ENCODE assay signal across 14 cellular contexts in genomic region chr16:46612121-46612520, GRCh38. TPM values are rescaled to one million over a fixed set of nuclear protein-coding genes. Genes with fewer than 3 reads are reported as not detected.
A peak's percentile ranks its signal among the peaks of the same experiment; 100 is the strongest.
DNase-seq lines count a peak whose midpoint lies in the region; ATAC-seq, FAIRE-seq and TF ChIP-seq lines count a peak whose summit lies in the region.
"Had no signal": no experiment of that assay in that cellular context is flagged by ENCODE, and none has a peak within 500 bp of the region (broad histone marks: within the 10 kb centered on the region; RNA-seq: fewer than 3 reads in every experiment).

No MANE protein-coding gene starts in this region.

- peak overlapping the region; percentile 34 for H2AFZ ChIP-seq in MM.1S (ENCODE audit: low read length)
- H2AFZ ChIP-seq in PC-9: no peak overlapping the region

- H3K79me2 ChIP-seq in MM.1S (ENCODE audit: low read length) (peaks cover 81% of the 10 kb centered on the region), PC-9 (ENCODE audit: low read depth) (no peaks in the 10 kb centered on the region)

- H3K4me3 ChIP-seq in MM.1S (ENCODE audit: low read length): peak overlapping the region; percentile 41
- no peak overlapping the region for H3K4me3 ChIP-seq in PC-9
- no peak overlapping the region for H3K4me3 ChIP-seq in WERI-Rb-1 (ENCODE audit: low read depth, low read length)
- H3K4me3 ChIP-seq: BLaER1 had no signal

- intact Hi-C loops in PC-9 (cut with micrococcal nuclease; ENCODE audit: unreplicated experiment): loop anchor here (5.0 kb wide), 1 partner anchor 60 kb away; no protein-coding TSS in a partner anchor

- peaks cover 30% of the 10 kb centered on the region for H3K4me1 ChIP-seq in MM.1S (ENCODE audit: low read length)
- no peaks in the 10 kb centered on the region for H3K4me1 ChIP-seq in PC-9 (replicated peaks; ENCODE audit: insufficient read depth)
- H3K4me1 ChIP-seq: BLaER1 had no signal

- POLR2A ChIA-PET in GM10248 (lab: Yijun Ruan, JAX): no interaction called here
- POLR2A ChIA-PET in PC-9 (lab: Charles Lee; ENCODE audit: unreplicated experiment): no interaction called here

- peak overlapping the region; percentile 64 for H3K27ac ChIP-seq in MM.1S (ENCODE audit: low read length)
- H3K27ac ChIP-seq in PC-9: no peak overlapping the region
- H3K27ac ChIP-seq in WERI-Rb-1: no peak overlapping the region
- H3K27ac ChIP-seq: BLaER1 had no signal

- peaks cover 30% of the 10 kb centered on the region for H3F3A ChIP-seq in MM.1S (ENCODE audit: insufficient read depth, low read length)
- no peaks in the 10 kb centered on the region for H3F3A ChIP-seq in PC-9 (ENCODE audit: insufficient read depth, low read depth)

- H3K9me2 ChIP-seq in MM.1S (replicated peaks; ENCODE audit: insufficient read depth, low read length): no peaks in the 10 kb centered on the region
- H3K9me2 ChIP-seq in PC-9 (ENCODE audit: insufficient read depth): no peaks in the 10 kb centered on the region
- H3K9me2 ChIP-seq: SK-N-SH had no signal

- peak overlapping the region; percentile 63 for H3K4me2 ChIP-seq in MM.1S (ENCODE audit: low read depth, low read length)
- H3K4me2 ChIP-seq in PC-9: no peak overlapping the region
- H3K4me2 ChIP-seq: BLaER1, SK-N-SH had no signal

- H3K9ac ChIP-seq in MM.1S (ENCODE audit: low read length): peak overlapping the region; percentile 11; the same call in 1 of the 2 replicates
- H3K9ac ChIP-seq: BLaER1, SK-N-SH had no signal

- H3K9me3 ChIP-seq in MM.1S (replicated peaks; ENCODE audit: insufficient read depth, low read length) (no peaks in the 10 kb centered on the region), PC-9 (ENCODE audit: insufficient read depth, low read depth) (no peaks in the 10 kb centered on the region), WERI-Rb-1 (ENCODE audit: severe bottlenecking) (no peaks in the 10 kb centered on the region)
- H3K9me3 ChIP-seq: BLaER1, SK-N-SH had no signal

- CTCF ChIA-PET in GM10248 (lab: Yijun Ruan, JAX) (interaction anchor here (1.2 kb wide), 1 partner anchor 12 kb away, joined by 3 read pairs; no protein-coding TSS in a partner anchor), PC-9 (lab: Charles Lee) (no interaction called here)

- H3K27me3 ChIP-seq in MM.1S (replicated peaks; ENCODE audit: insufficient read depth, low read length): no peaks in the 10 kb centered on the region
- no peaks in the 10 kb centered on the region for H3K27me3 ChIP-seq in PC-9 (ENCODE audit: insufficient read depth, low read depth)
- no peaks in the 10 kb centered on the region for H3K27me3 ChIP-seq in WERI-Rb-1 (ENCODE audit: insufficient read depth, low read depth, severe bottlenecking)
- H3K27me3 ChIP-seq: BLaER1 had no signal

- TF ChIP-seq CTCF in GM10248 (IDR thresholded peaks at IDR 0.05; ENCODE audit: control extremely low read depth, extremely low read depth, low read depth, missing control alignments): no peak
- TF ChIP-seq CTCF in MM.1S (IDR thresholded peaks at IDR 0.05; ENCODE audit: low read length): peak; percentile 34
- TF ChIP-seq CTCF in PC-9 (conservative IDR thresholded peaks at IDR 0.05): no peak
- TF ChIP-seq CTCF in WERI-Rb-1 (IDR thresholded peaks at IDR 0.05; ENCODE audit: low read depth, low read length): no peak

- H3K36me3 ChIP-seq in MM.1S (replicated peaks; ENCODE audit: insufficient read depth, low read length) (peaks cover 25% of the 10 kb centered on the region), PC-9 (ENCODE audit: low read depth) (0 out of 2 replicates have a peak, but pooled peaks cover 13% of the 10 kb centered on the region), WERI-Rb-1 (peaks cover 64% of the 10 kb centered on the region)

- peak; percentile 61 for FAIRE-seq in GM19239 (lab: Jason Lieb, UNC)

- peak; percentile 37 for DNase-seq in GM10248 (ENCODE audit: extremely low spot score)
- DNase-seq in GM19239 (ENCODE audit: insufficient read length, low spot score): no peak
- peak; percentile 73 for DNase-seq in MM.1S
- no peak for DNase-seq in PC-9
- no peak for DNase-seq in DMS153 (lab: John Stamatoyannopoulos, UW)
- DNase-seq in NCI-H1694 (lab: John Stamatoyannopoulos, UW): no peak
- no peak for DNase-seq in WERI-Rb-1
- DNase-seq: activated gamma-delta T cell; KG1; NCI-H510A; SK-N-SH; stimulated activated naive CD4-positive, alpha-beta T cell treated with Interleukin-2 at 50 U/mL for 16 hours had no signal

- BruUV-seq in PC-9 (replicated peaks; lab: Mats Ljungman, UMichigan): no TSS peak

- peak; percentile 78 for ATAC-seq in HG02852 (IDR thresholded peaks at IDR 0.05; ENCODE audit: unreplicated experiment)

- no peaks in the 10 kb centered on the region for H4K20me1 ChIP-seq in MM.1S (ENCODE audit: insufficient read depth, low read length)
- H4K20me1 ChIP-seq in PC-9 (ENCODE audit: insufficient read depth): no peaks in the 10 kb centered on the region
- H4K20me1 ChIP-seq: BLaER1 had no signal

RNA-seq across cellular contexts. Expression of gene SHCBP1, which starts 9.1 kb away (rescaled TPM):
- 17.4 and 19.3 TPM in 2 replicates for total RNA-seq in PC-9 (2021)

Comparison
In these comparisons a context has a peak if more than half of its experiments do, and no peak if none do; other contexts are left out.
1. DNase-seq: peak in GM10248 (single experiment) and MM.1S (single experiment); none in GM19239 (single experiment), PC-9 (0 of 2), DMS153 (single experiment), NCI-H1694 (single experiment) and WERI-Rb-1 (single experiment).